ENCODE assay signal across 8 cellular contexts in the genomic region with DNA sequence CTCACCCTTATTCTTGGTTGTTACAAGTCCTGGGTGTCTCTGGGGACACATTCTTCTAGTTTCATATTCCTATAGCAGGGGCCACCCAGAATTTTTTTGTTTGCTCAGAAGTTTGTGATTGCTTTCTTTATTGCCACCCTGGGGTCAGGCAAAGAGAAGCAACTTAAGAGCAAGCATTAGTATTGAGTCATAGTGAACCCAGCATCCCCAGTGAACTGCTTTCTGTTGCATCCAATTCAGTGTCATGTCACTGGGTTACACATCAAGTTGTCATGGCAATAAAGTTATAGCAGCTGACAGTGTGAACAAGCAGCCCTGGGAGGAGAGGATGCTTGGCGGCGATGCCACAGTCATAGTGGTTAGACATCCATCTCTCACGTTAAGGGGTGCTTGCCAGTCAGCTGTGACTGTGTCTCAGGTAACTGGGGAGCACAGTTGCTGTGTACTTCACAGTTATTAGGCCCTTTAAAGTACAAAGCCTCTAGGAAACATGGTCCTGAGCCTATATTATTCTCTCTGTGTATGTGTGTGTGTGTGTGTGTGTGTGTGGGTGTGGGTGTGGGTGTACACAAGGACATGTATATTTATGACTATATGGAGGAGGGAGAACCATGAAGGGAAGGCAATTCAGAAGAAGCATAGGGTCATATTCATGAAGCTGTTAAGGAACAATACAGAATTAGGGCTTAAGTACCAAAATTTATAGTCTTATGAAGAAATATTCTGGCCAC.
DNase-seq lines count a peak whose midpoint lies in the region; ATAC-seq and TF ChIP-seq lines count a peak whose summit lies in the region.

No MANE protein-coding gene starts in this region.

- no peak for TF ChIP-seq CTCF in GM12865 (IDR thresholded peaks at IDR 0.05; ENCODE audit: insufficient read depth, low read depth, low read length, missing control alignments)

- no peak overlapping the region for H3K4me3 ChIP-seq in GM12865 (ENCODE audit: low read depth, low read length)

- DNase-seq in GM12865 (ENCODE audit: low read depth) (peak; percentile 86), iris pigment epithelial cell (ENCODE audit: low read depth) (peak; percentile 74), DMS114 treated with DMSO at 0.1 percent for 48 hours (lab: John Stamatoyannopoulos, UW; ENCODE audit: unreplicated experiment) (no peak), NCI-H1436 treated with DMSO at 0.1 percent for 48 hours (lab: John Stamatoyannopoulos, UW) (no peak), UCSD-AML1 (lab: John Stamatoyannopoulos, UW; ENCODE audit: unreplicated experiment) (no peak)
- DNase-seq in stimulated activated naive CD4-positive, alpha-beta T cell treated with Interleukin-2 at 50 U/mL for 16 hours (lab: John Stamatoyannopoulos, UW): no peak

- ATAC-seq in GM21515 (IDR thresholded peaks at IDR 0.05; ENCODE audit: unreplicated experiment) (peak; percentile 72), HG03565 (IDR thresholded peaks at IDR 0.05; ENCODE audit: unreplicated experiment) (peak; percentile 91)

Comparison
In these comparisons a context has a peak if more than half of its experiments do, and no peak if none do; other contexts are left out.
1. DNase-seq: peak in GM12865 (single experiment) and iris pigment epithelial cell (single experiment); none in DMS114 treated with DMSO at 0.1 percent for 48 hours (single experiment), NCI-H1436 treated with DMSO at 0.1 percent for 48 hours (single experiment), stimulated activated naive CD4-positive, alpha-beta T cell treated with Interleukin-2 at 50 U/mL for 16 hours (single experiment) and UCSD-AML1 (single experiment).